ENCODE assay signal across 8 cellular contexts in genomic region chr5:132411382-132411925, GRCh38. TPM values are rescaled to one million over a fixed set of nuclear protein-coding genes. Genes with fewer than 3 reads are reported as not detected.
DNase-seq lines count a peak whose midpoint lies in the region; ATAC-seq and TF ChIP-seq lines count a peak whose summit lies in the region.

No MANE protein-coding gene starts in this region.

- intact Hi-C loops in Calu3 (cut with micrococcal nuclease; ENCODE audit: unreplicated experiment) = no loop called here

- H3K27ac Mint-ChIP-seq in Calu3 (ENCODE audit: unreplicated experiment) (peak overlapping the region; percentile 69), WTC11 (peak overlapping the region; percentile 44; the same call in 1 of the 2 replicates), neural progenitor cell (peak overlapping the region; percentile 85)

- H3K4me3 Mint-ChIP-seq in Calu3 (ENCODE audit: low read depth, unreplicated experiment) (peak overlapping the region; percentile 75), WTC11 (peak overlapping the region; percentile 65), neural progenitor cell (peak overlapping the region; percentile 79)

- H3K4me1 Mint-ChIP-seq in Calu3 (ENCODE audit: low read depth, unreplicated experiment) (peaks cover 59% of the 10 kb centered on the region), WTC11 (peaks cover 8% of the 10 kb centered on the region), neural progenitor cell (peaks cover 4% of the 10 kb centered on the region)

- peaks cover 4% of the 10 kb centered on the region for H3K4me1 ChIP-seq in neural progenitor cell

- ATAC-seq in HG02642 (IDR thresholded peaks at IDR 0.05; ENCODE audit: poor library complexity, unreplicated experiment) = peak; percentile 3
- no peak for ATAC-seq in WTC11
- no peak for ATAC-seq in GM18502 (IDR thresholded peaks at IDR 0.05; ENCODE audit: poor library complexity, unreplicated experiment)

- H3K79me2 ChIP-seq in neural progenitor cell (ENCODE audit: low read depth) = no peaks in the 10 kb centered on the region

- H3K27me3 Mint-ChIP-seq in Calu3 (ENCODE audit: unreplicated experiment) = no peaks in the 10 kb centered on the region
- H3K27me3 Mint-ChIP-seq in WTC11 (ENCODE audit: low read depth) = peaks cover 4% of the 10 kb centered on the region
- peaks cover 5% of the 10 kb centered on the region for H3K27me3 Mint-ChIP-seq in neural progenitor cell (ENCODE audit: insufficient read depth, low read depth)

- H3K4me2 ChIP-seq in neural progenitor cell = peak overlapping the region; percentile 91

- H3K9ac ChIP-seq in neural progenitor cell = no peak overlapping the region

- POLR2A ChIA-PET in WTC11 (lab: Charles Lee) = interaction anchor here (0.7 to 1.5 kb wide), 3 partner anchors 79 to 89 kb away, joined by 3 read pairs; no protein-coding TSS in a partner anchor

- peak overlapping the region; percentile 59 for H3K4me3 ChIP-seq in epithelial cell of proximal tubule (ENCODE audit: low read depth, low read length)
- peak overlapping the region; percentile 72 for H3K4me3 ChIP-seq in neural progenitor cell

- H2AFZ ChIP-seq in neural progenitor cell (replicated peaks) = peak overlapping the region; percentile 96

- H3K9me3 Mint-ChIP-seq in Calu3 (ENCODE audit: low read depth, unreplicated experiment) = no peaks in the 10 kb centered on the region
- H3K9me3 Mint-ChIP-seq in WTC11 = peaks cover 4% of the 10 kb centered on the region; the same call in 1 of the 2 replicates
- no peaks in the 10 kb centered on the region for H3K9me3 Mint-ChIP-seq in neural progenitor cell

- TF ChIP-seq CTCF in Calu3 (IDR thresholded peaks at IDR 0.05; ENCODE audit: unreplicated experiment) = no peak
- no peak for TF ChIP-seq CTCF in WTC11 (IDR thresholded peaks at IDR 0.05)
- no peak for TF ChIP-seq CTCF in epithelial cell of proximal tubule (conservative IDR thresholded peaks at IDR 0.05; ENCODE audit: low read depth, low read length)
- no peak for TF ChIP-seq CTCF in neural progenitor cell (IDR thresholded peaks at IDR 0.05)

- CTCF ChIA-PET in Calu3 (lab: Charles Lee) = interaction anchor here (0.6 to 3.0 kb wide), 9 partner anchors 18 to 1953 kb away, joined by 3 to 13 read pairs (median 6); no protein-coding TSS in a partner anchor
- CTCF ChIA-PET in WTC11 (lab: Charles Lee) = interaction anchor here (0.8 to 2.8 kb wide), 19 partner anchors 9 to 347 kb away, joined by 3 to 29 read pairs (median 5); partner anchors contain the start of gene IRF1

- H3F3A ChIP-seq in neural progenitor cell (ENCODE audit: low read depth) = peaks cover 19% of the 10 kb centered on the region

- H3K9me3 ChIP-seq in neural progenitor cell (ENCODE audit: low read depth) = no peaks in the 10 kb centered on the region

- H3K36me3 Mint-ChIP-seq in Calu3 (ENCODE audit: insufficient read depth, unreplicated experiment) (peaks cover 20% of the 10 kb centered on the region), WTC11 (no peaks in the 10 kb centered on the region), neural progenitor cell (no peaks in the 10 kb centered on the region)

- peak; percentile 41 for DNase-seq in Calu3
- no peak for DNase-seq in WTC11 (ENCODE audit: low spot score)
- DNase-seq in epithelial cell of proximal tubule (ENCODE audit: low read depth) = no peak
- DNase-seq in neural progenitor cell (ENCODE audit: low spot score) = no peak
- DNase-seq in DMS153 (lab: John Stamatoyannopoulos, UW) = no peak
- DNase-seq in NCI-H146 (lab: John Stamatoyannopoulos, UW) = no peak

- peaks cover 9% of the 10 kb centered on the region for H3K27me3 ChIP-seq in neural progenitor cell

- no peaks in the 10 kb centered on the region for H3K36me3 ChIP-seq in neural progenitor cell

- no peak overlapping the region for H3K27ac ChIP-seq in neural progenitor cell

- no TSS peak for BruUV-seq in Calu3 (replicated peaks; lab: Mats Ljungman, UMichigan)

- H4K20me1 ChIP-seq in neural progenitor cell (ENCODE audit: low read depth) = no peaks in the 10 kb centered on the region

TF ChIP-seq in WTC11, 78 proteins besides CTCF, POLR2A, EP300 and RAD21:
- TF ChIP-seq, protein P1, sequence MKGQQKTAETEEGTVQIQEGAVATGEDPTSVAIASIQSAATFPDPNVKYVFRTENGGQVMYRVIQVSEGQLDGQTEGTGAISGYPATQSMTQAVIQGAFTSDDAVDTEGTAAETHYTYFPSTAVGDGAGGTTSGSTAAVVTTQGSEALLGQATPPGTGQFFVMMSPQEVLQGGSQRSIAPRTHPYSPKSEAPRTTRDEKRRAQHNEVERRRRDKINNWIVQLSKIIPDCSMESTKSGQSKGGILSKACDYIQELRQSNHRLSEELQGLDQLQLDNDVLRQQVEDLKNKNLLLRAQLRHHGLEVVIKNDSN (CRISPR knock-in tag; IDR thresholded peaks at IDR 0.05) = no peak
- no peak for TF ChIP-seq ZNF263 (CRISPR knock-in tag; IDR thresholded peaks at IDR 0.05; ENCODE audit: low read depth)
- TF ChIP-seq MAX (CRISPR knock-in tag; IDR thresholded peaks at IDR 0.05) = 0 out of 2 replicates have a peak, but pooled peaks have one; percentile 34
- TF ChIP-seq CREB1 (CRISPR knock-in tag; IDR thresholded peaks at IDR 0.05) = no peak
- TF ChIP-seq CDX4 (CRISPR knock-in tag; IDR thresholded peaks at IDR 0.05; ENCODE audit: borderline replicate concordance) = no peak
- TF ChIP-seq MYBL2 (CRISPR knock-in tag; IDR thresholded peaks at IDR 0.05) = no peak
- TF ChIP-seq ZNF416 (CRISPR knock-in tag; IDR thresholded peaks at IDR 0.05) = no peak

RNA-seq across cellular contexts. Expression of gene SLC22A5, which starts 41.9 kb away (rescaled TPM):
- total RNA-seq in Calu3 (2022) (24.6 and 25.4 TPM in 2 replicates), WTC11 (2021) (3.6 to 4.9 TPM (median 4.4 TPM) in 3 replicates), epithelial cell of proximal tubule (11.9 and 13.1 TPM in 2 replicates), neural progenitor cell (ENCODE audit: low replicate concordance) (3.1 and 4.3 TPM in 2 replicates)
